ENCODE assay signal across 1 cellular context in genomic region chr5:37988454-37989046, GRCh38.
A peak's percentile ranks its signal among the peaks of the same experiment; 100 is the strongest.
TF ChIP-seq lines count a peak whose summit lies in the region.

No MANE protein-coding gene starts in this region.

TF ChIP-seq in HepG2, 621 proteins besides CTCF, POLR2A, EP300 and RAD21 (continued from another document and continues in another):
- TF ChIP-seq ZNF576 (CRISPR knock-in tag; IDR thresholded peaks at IDR 0.05) (no peak), ETS1 (CRISPR knock-in tag; IDR thresholded peaks at IDR 0.05) (no peak), FLYWCH1 (CRISPR knock-in tag; IDR thresholded peaks at IDR 0.05) (no peak), MIER3 (CRISPR knock-in tag; IDR thresholded peaks at IDR 0.05; ENCODE audit: borderline replicate concordance) (peak; percentile 48; the same call in 1 of the 2 replicates), HNF1A (IDR thresholded peaks at IDR 0.05; ENCODE audit: low read depth) (no peak), HNF1A (CRISPR knock-in tag; IDR thresholded peaks at IDR 0.05; ENCODE audit: borderline replicate concordance) (no peak), CENPBD1 (CRISPR knock-in tag; IDR thresholded peaks at IDR 0.05; ENCODE audit: borderline replicate concordance, low read depth) (no peak), ATF1 (CRISPR knock-in tag; IDR thresholded peaks at IDR 0.05) (0 out of 2 replicates have a peak, but pooled peaks have one; percentile 30), NFKBIZ (CRISPR knock-in tag; IDR thresholded peaks at IDR 0.05) (no peak), CREB1 (IDR thresholded peaks at IDR 0.05) (no peak), CREB1 (CRISPR knock-in tag; IDR thresholded peaks at IDR 0.05) (peak; percentile 32; the same call in 1 of the 2 replicates), PLRG1 (conservative IDR thresholded peaks at IDR 0.05) (no peak), PITX1 (CRISPR knock-in tag; IDR thresholded peaks at IDR 0.05) (no peak), USF2 (IDR thresholded peaks at IDR 0.05; ENCODE audit: low read depth, low read length) (no peak), USF2 (CRISPR knock-in tag; IDR thresholded peaks at IDR 0.05; ENCODE audit: borderline replicate concordance) (no peak), TEAD3 (CRISPR knock-in tag; optimal IDR thresholded peaks at IDR 0.05; ENCODE audit: borderline replicate concordance) (peak; percentile 65), RFX5 (IDR thresholded peaks at IDR 0.05; ENCODE audit: low read depth, low read length) (no peak), ZNF432 (CRISPR knock-in tag; IDR thresholded peaks at IDR 0.05; ENCODE audit: borderline replicate concordance) (no peak), FOXA1 (IDR thresholded peaks at IDR 0.05) (peak; percentile 59; the same call in 1 of the 2 replicates), FOXA1 (CRISPR knock-in tag; IDR thresholded peaks at IDR 0.05) (0 out of 2 replicates have a peak, but pooled peaks have one; percentile 57), ZNF883 (CRISPR knock-in tag; IDR thresholded peaks at IDR 0.05; ENCODE audit: not compliant biosample characterization) (no peak), KMT2B (CRISPR knock-in tag; IDR thresholded peaks at IDR 0.05) (no peak), NFYC (CRISPR knock-in tag; IDR thresholded peaks at IDR 0.05) (no peak), ZNF552 (CRISPR knock-in tag; IDR thresholded peaks at IDR 0.05; ENCODE audit: borderline replicate concordance) (no peak), SOX6 (IDR thresholded peaks at IDR 0.05) (no peak), SOX6 (CRISPR knock-in tag; IDR thresholded peaks at IDR 0.05) (peak; percentile 76), ISL2 (CRISPR knock-in tag; IDR thresholded peaks at IDR 0.05) (no peak), ZFP36 (IDR thresholded peaks at IDR 0.05; ENCODE audit: borderline replicate concordance, low read depth, low read length, partially characterized antibody) (no peak), TERF1 (CRISPR knock-in tag; IDR thresholded peaks at IDR 0.05) (no peak), NCOR1 (IDR thresholded peaks at IDR 0.05; ENCODE audit: borderline replicate concordance, low read length) (peak; percentile 73; the same call in 1 of the 2 replicates), JUN (CRISPR knock-in tag; IDR thresholded peaks at IDR 0.05) (no peak), TIGD3 (CRISPR knock-in tag; IDR thresholded peaks at IDR 0.05; ENCODE audit: borderline replicate concordance) (no peak), ZNF687 (CRISPR knock-in tag; IDR thresholded peaks at IDR 0.05) (no peak), ZNF652 (CRISPR knock-in tag; IDR thresholded peaks at IDR 0.05; ENCODE audit: borderline replicate concordance, low read depth) (no peak), ZNF276 (CRISPR knock-in tag; IDR thresholded peaks at IDR 0.05; ENCODE audit: low read depth) (no peak), ZNF629 (CRISPR knock-in tag; conservative IDR thresholded peaks at IDR 0.05) (no peak), FOXP1 (IDR thresholded peaks at IDR 0.05) (peak; percentile 29; the same call in 1 of the 2 replicates), FOXP1 (CRISPR knock-in tag; IDR thresholded peaks at IDR 0.05) (peak; percentile 83), YEATS4 (CRISPR knock-in tag; IDR thresholded peaks at IDR 0.05; ENCODE audit: borderline replicate concordance) (no peak), SOX13 (IDR thresholded peaks at IDR 0.05) (no peak), SOX13 (CRISPR knock-in tag; conservative IDR thresholded peaks at IDR 0.05 in 1 of 2, IDR thresholded peaks at IDR 0.05 in 1 of 2) (peak in 1 of 2 experiments; percentile 79; a peak in 2 of 4 replicates), LCORL (IDR thresholded peaks at IDR 0.05) (no peak), LCORL (CRISPR knock-in tag; IDR thresholded peaks at IDR 0.05) (no peak), ZNF792 (CRISPR knock-in tag; IDR thresholded peaks at IDR 0.05) (no peak), ZNF841 (CRISPR knock-in tag; IDR thresholded peaks at IDR 0.05; ENCODE audit: borderline replicate concordance) (no peak), ZNF253 (CRISPR knock-in tag; IDR thresholded peaks at IDR 0.05; ENCODE audit: borderline replicate concordance) (no peak), ZNF484 (CRISPR knock-in tag; IDR thresholded peaks at IDR 0.05; ENCODE audit: borderline replicate concordance, low read depth) (no peak), ZMAT5 (CRISPR knock-in tag; IDR thresholded peaks at IDR 0.05; ENCODE audit: borderline replicate concordance, low read depth) (no peak), ZZZ3 (CRISPR knock-in tag; IDR thresholded peaks at IDR 0.05; ENCODE audit: borderline replicate concordance) (no peak)
- TF ChIP-seq, protein P1, sequence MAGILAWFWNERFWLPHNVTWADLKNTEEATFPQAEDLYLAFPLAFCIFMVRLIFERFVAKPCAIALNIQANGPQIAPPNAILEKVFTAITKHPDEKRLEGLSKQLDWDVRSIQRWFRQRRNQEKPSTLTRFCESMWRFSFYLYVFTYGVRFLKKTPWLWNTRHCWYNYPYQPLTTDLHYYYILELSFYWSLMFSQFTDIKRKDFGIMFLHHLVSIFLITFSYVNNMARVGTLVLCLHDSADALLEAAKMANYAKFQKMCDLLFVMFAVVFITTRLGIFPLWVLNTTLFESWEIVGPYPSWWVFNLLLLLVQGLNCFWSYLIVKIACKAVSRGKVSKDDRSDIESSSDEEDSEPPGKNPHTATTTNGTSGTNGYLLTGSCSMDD (CRISPR knock-in tag; IDR thresholded peaks at IDR 0.05) = no peak
